In the genomic region with DNA sequence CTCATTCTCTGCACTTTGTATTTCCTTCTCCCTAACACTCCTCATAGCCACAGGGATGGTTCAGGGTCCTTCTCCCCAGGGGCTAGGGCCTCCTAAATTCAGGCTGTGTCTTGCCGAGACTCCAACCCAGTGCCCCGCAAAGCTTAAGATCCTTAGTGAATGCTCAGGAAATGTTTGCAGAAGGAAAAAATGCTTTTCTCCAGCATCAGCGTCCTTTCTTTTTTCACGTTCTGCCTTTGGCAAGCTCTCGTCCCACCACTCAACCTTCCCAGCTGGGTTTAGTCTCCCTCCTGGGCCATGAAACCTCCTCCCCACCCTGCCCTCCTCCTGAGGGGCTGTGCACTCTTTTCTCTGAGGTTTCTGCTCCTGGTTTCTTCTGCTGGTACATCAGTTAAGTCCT, we compare ENCODE assay signal across 18 cellular contexts.
"Had no signal": no experiment of that assay in that cellular context is flagged by ENCODE, and none has a peak within 500 bp of the region (broad histone marks: within the 10 kb centered on the region; RNA-seq: fewer than 3 reads in every experiment).

No MANE protein-coding gene starts in this region.

- H3K4me1 Mint-ChIP-seq: natural killer cell; stimulated activated memory B cell treated with anti-CD40 and anti-IgM and Interleukin-4, amounts not matched to agents 10 μg/mL and 1 μg/mL and 100 μg/mL, for 72 hours had no signal

- H3K27ac Mint-ChIP-seq: natural killer cell; stimulated activated memory B cell treated with anti-CD40 and anti-IgM and Interleukin-4, amounts not matched to agents 10 μg/mL and 1 μg/mL and 100 μg/mL, for 72 hours; type B pancreatic cell had no signal

- H3K27ac ChIP-seq: dorsolateral prefrontal cortex, psoas muscle, right lobe of liver, thyroid gland had no signal

- H3K4me1 ChIP-seq: psoas muscle, right lobe of liver, stomach had no signal

- H3K27me3 ChIP-seq: right lobe of liver, thyroid gland had no signal

- H3K9me3 ChIP-seq: heart right ventricle, psoas muscle, right lobe of liver, stomach, thyroid gland had no signal

- H3K36me3 Mint-ChIP-seq: natural killer cell; stimulated activated memory B cell treated with anti-CD40 and anti-IgM and Interleukin-4, amounts not matched to agents 10 μg/mL and 1 μg/mL and 100 μg/mL, for 72 hours; type B pancreatic cell had no signal

- H3K9me3 Mint-ChIP-seq: natural killer cell; stimulated activated memory B cell treated with anti-CD40 and anti-IgM and Interleukin-4, amounts not matched to agents 10 μg/mL and 1 μg/mL and 100 μg/mL, for 72 hours; type B pancreatic cell had no signal

- H3K4me3 Mint-ChIP-seq: natural killer cell; stimulated activated memory B cell treated with anti-CD40 and anti-IgM and Interleukin-4, amounts not matched to agents 10 μg/mL and 1 μg/mL and 100 μg/mL, for 72 hours; type B pancreatic cell had no signal

- H3K36me3 ChIP-seq: heart right ventricle, right lobe of liver, stomach, thyroid gland had no signal

- DNase-seq: cortex of kidney; dorsolateral prefrontal cortex; effector CD8-positive, alpha-beta T cell; foreskin melanocyte; hypothalamus; kidney glomerular epithelial cell; natural killer cell; retina; right lobe of liver; stimulated activated CD4-positive, alpha-beta T cell treated with anti-CD3 and anti-CD28 coated beads, Interleukin-4, amount 100 ng/mL, for 1 hour; stimulated activated CD8-positive, alpha-beta memory T cell treated with anti-CD3 and anti-CD28 coated beads, Interleukin-4, amount 100 ng/mL, for 48 hours; stomach had no signal

- H3K4me3 ChIP-seq: dorsolateral prefrontal cortex, heart right ventricle, psoas muscle, right lobe of liver, stomach, thyroid gland had no signal

- ATAC-seq: left lobe of liver; natural killer cell; stimulated activated memory B cell treated with anti-CD40 and anti-IgM and Interleukin-4, amounts not matched to agents 10 μg/mL and 1 μg/mL and 100 μg/mL, for 72 hours had no signal
